In genomic region chr22:23787600-23787896, GRCh38 we compare ENCODE assay signal across 8 cellular contexts. TPM values are rescaled to one million over a fixed set of nuclear protein-coding genes. Genes with fewer than 3 reads are reported as not detected.
A peak's percentile ranks its signal among the peaks of the same experiment; 100 is the strongest.
DNase-seq lines count a peak whose midpoint lies in the region; ATAC-seq and TF ChIP-seq lines count a peak whose summit lies in the region.

No MANE protein-coding gene starts in this region.

- H3K4me3 Mint-ChIP-seq in CD4-positive, alpha-beta T cell: peak overlapping the region; percentile 91
- peak overlapping the region; percentile 95 to 99 (median 96) for H3K4me3 Mint-ChIP-seq in brain

- peaks cover 31% of the 10 kb centered on the region for H3K4me1 ChIP-seq in mucosa of stomach (ENCODE audit: control insufficient read depth, insufficient read depth, low read length)

- no peak for TF ChIP-seq CTCF in CD4-positive, alpha-beta T cell (IDR thresholded peaks at IDR 0.05)
- TF ChIP-seq CTCF in brain (conservative IDR thresholded peaks at IDR 0.05): no peak

- no peaks in the 10 kb centered on the region for H3K9me3 Mint-ChIP-seq in CD4-positive, alpha-beta T cell
- no peaks in the 10 kb centered on the region for H3K9me3 Mint-ChIP-seq in brain

- H3K9me3 ChIP-seq in CD4-positive, alpha-beta T cell (ENCODE audit: control insufficient read depth, low read length): no peaks in the 10 kb centered on the region
- no peaks in the 10 kb centered on the region for H3K9me3 ChIP-seq in mucosa of stomach (ENCODE audit: control insufficient read depth, low read length)

- H3K27ac Mint-ChIP-seq in CD4-positive, alpha-beta T cell: peak overlapping the region; percentile 90
- peak overlapping the region; percentile 84 to 97 (median 96) for H3K27ac Mint-ChIP-seq in brain

- H3K36me3 Mint-ChIP-seq in CD4-positive, alpha-beta T cell (ENCODE audit: low read depth): peaks cover 28% of the 10 kb centered on the region
- H3K36me3 Mint-ChIP-seq in brain: peaks cover 19% of the 10 kb centered on the region

- peak overlapping the region; percentile 85 for H3K4me3 ChIP-seq in mucosa of stomach (ENCODE audit: low read length)

- ATAC-seq in CD4-positive, alpha-beta T cell (ENCODE audit: poor library complexity): peak; percentile 38
- ATAC-seq in HG02970 (IDR thresholded peaks at IDR 0.05; ENCODE audit: low FRiP score, unreplicated experiment): peak; percentile 11

- H3K9ac ChIP-seq in mucosa of stomach (ENCODE audit: low read length): peak overlapping the region; percentile 96

- no peaks in the 10 kb centered on the region for H3K36me3 ChIP-seq in mucosa of stomach (ENCODE audit: control insufficient read depth, insufficient read depth, low read length)

- POLR2A ChIA-PET in CD4-positive, alpha-beta T cell (lab: Charles Lee): interaction anchor here (0.6 to 3.4 kb wide), 11 partner anchors 15 to 225 kb away, joined by 4 to 23 read pairs (median 8); partner anchors contain the start of genes C22orf15, CABIN1, CHCHD10 and MIF

- no peak for DNase-seq in CD4-positive, alpha-beta T cell
- DNase-seq in stimulated activated naive CD4-positive, alpha-beta T cell (lab: John Stamatoyannopoulos, UW): no peak
- DNase-seq in nucleus accumbens (lab: John Stamatoyannopoulos, UW): no peak
- no peak for DNase-seq in NCI-H2029 treated with DMSO at 0.1 percent for 48 hours (lab: John Stamatoyannopoulos, UW)
- no peak for DNase-seq in SK-N-DZ (ENCODE audit: low spot score)

- H3K27ac ChIP-seq in CD4-positive, alpha-beta T cell (ENCODE audit: low read depth, low read length): peak overlapping the region; percentile 98

- CTCF ChIA-PET in CD4-positive, alpha-beta T cell (lab: Charles Lee): interaction anchor here (1.9 kb wide), 1 partner anchor 62 kb away, joined by 6 read pairs; no protein-coding TSS in a partner anchor

- peaks cover 41% of the 10 kb centered on the region for H3K4me1 Mint-ChIP-seq in CD4-positive, alpha-beta T cell (ENCODE audit: low read depth)
- peaks cover 57% of the 10 kb centered on the region for H3K4me1 Mint-ChIP-seq in brain

- H3K27me3 Mint-ChIP-seq in CD4-positive, alpha-beta T cell: no peaks in the 10 kb centered on the region
- no peaks in the 10 kb centered on the region for H3K27me3 Mint-ChIP-seq in brain

- intact Hi-C loops in CD4-positive, alpha-beta T cell (cut with DNase I, micrococcal nuclease): loop anchor here (1.0 to 10.0 kb wide), 8 partner anchors 15 to 227 kb away; partner anchors contain the start of genes CABIN1 (in 2 of the 2), DERL3 (in 2 of the 2), ZNF70 (in 2 of the 2) and MMP11 (in 1 of the 2)

- H3K27me3 ChIP-seq in CD4-positive, alpha-beta T cell (ENCODE audit: control insufficient read depth, insufficient read depth, low read length): no peaks in the 10 kb centered on the region
- no peaks in the 10 kb centered on the region for H3K27me3 ChIP-seq in mucosa of stomach (ENCODE audit: control insufficient read depth, insufficient read depth, low read length)

RNA-seq across cellular contexts. Expression of gene SMARCB1, which starts 0.8 kb away (rescaled TPM):
- 10 to 100 TPM; 40.3 to 41.7 TPM for total RNA-seq in CD4-positive, alpha-beta T cell
- 231 TPM for polyA plus RNA-seq in brain (ENCODE audit: insufficient read depth, low read depth, low replicate concordance)
- polyA plus RNA-seq in SK-N-DZ (2014; cell fraction: cytosol; rRNA removed): 161 and 174 TPM in 2 replicates
- 101 and 114 TPM in 2 replicates for polyA plus RNA-seq in SK-N-DZ (2014; cell fraction: nucleus; rRNA removed)

RNA-seq across cellular contexts. Expression of gene MMP11, which starts 14.9 kb away (rescaled TPM):
- 1 to 10 TPM; 2.3 to 2.4 TPM for total RNA-seq in CD4-positive, alpha-beta T cell
- polyA plus RNA-seq in brain (ENCODE audit: insufficient read depth, low read depth, low replicate concordance): 8.4 TPM
- 10.3 and 16.4 TPM in 2 replicates for polyA plus RNA-seq in SK-N-DZ (2014; cell fraction: cytosol; rRNA removed)
- polyA plus RNA-seq in SK-N-DZ (2014; cell fraction: nucleus; rRNA removed): 9.8 and 16.6 TPM in 2 replicates

RNA-seq across cellular contexts. Expression of gene CHCHD10, which starts 19.8 kb away (rescaled TPM):
- total RNA-seq in CD4-positive, alpha-beta T cell: 10 to 100 TPM; 34.4 to 43.0 TPM
- polyA plus RNA-seq in brain (ENCODE audit: insufficient read depth, low read depth, low replicate concordance): 332 TPM
- polyA plus RNA-seq in SK-N-DZ (2014; cell fraction: cytosol; rRNA removed): 9.1 and 9.4 TPM in 2 replicates
- polyA plus RNA-seq in SK-N-DZ (2014; cell fraction: nucleus; rRNA removed): 0.59 and 46.4 TPM in 2 replicates

RNA-seq across cellular contexts. Expression of gene C22orf15, which starts 24.8 kb away (rescaled TPM):
- under 1 TPM; 0.49 to 0.84 TPM for total RNA-seq in CD4-positive, alpha-beta T cell
- not detected for polyA plus RNA-seq in brain (ENCODE audit: insufficient read depth, low read depth, low replicate concordance)
- 0.13 TPM in 1 of 2 replicates, not detected in the other for polyA plus RNA-seq in SK-N-DZ (2014; cell fraction: cytosol; rRNA removed)
- 0.10 and 0.27 TPM in 2 replicates for polyA plus RNA-seq in SK-N-DZ (2014; cell fraction: nucleus; rRNA removed)

RNA-seq across cellular contexts. Expression of gene VPREB3, which starts 33.3 kb away (rescaled TPM):
- not detected for total RNA-seq in CD4-positive, alpha-beta T cell
- polyA plus RNA-seq in brain (ENCODE audit: insufficient read depth, low read depth, low replicate concordance): 2.7 TPM
- polyA plus RNA-seq in SK-N-DZ (2014; cell fraction: cytosol; rRNA removed): not detected in 2 replicates
- not detected in 2 replicates for polyA plus RNA-seq in SK-N-DZ (2014; cell fraction: nucleus; rRNA removed)
